ENCODE assay signal across 25 cellular contexts in the genomic region with DNA sequence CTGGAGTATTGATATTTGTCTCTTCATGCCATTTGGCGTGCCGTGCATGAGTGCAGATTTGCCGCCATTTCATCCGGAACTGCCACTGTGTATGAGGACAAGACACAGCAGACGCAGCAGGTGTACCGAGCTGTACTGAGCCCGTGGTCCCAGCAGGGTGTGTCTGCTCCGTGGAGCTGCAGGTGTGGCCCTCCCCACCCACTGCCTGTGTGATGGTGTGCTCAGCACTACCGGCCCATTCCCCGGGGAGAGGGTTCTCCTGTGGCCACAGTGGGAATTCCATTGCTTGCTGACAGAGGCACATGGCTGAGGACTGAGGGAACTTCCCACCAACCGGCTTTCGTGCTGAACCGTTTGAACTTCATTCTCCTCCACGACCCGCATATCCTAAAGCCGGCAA. TPM values are rescaled to one million over a fixed set of nuclear protein-coding genes. Genes with fewer than 3 reads are reported as not detected.
"Had no signal": no experiment of that assay in that cellular context is flagged by ENCODE, and none has a peak within 500 bp of the region (broad histone marks: within the 10 kb centered on the region; RNA-seq: fewer than 3 reads in every experiment).

No MANE protein-coding gene starts in this region.

- H3K4me2 ChIP-seq: neural progenitor cell had no signal

- H3K27me3 ChIP-seq: neural progenitor cell, pancreas, right lobe of liver, transverse colon had no signal

- H2AFZ ChIP-seq: neural progenitor cell had no signal

- H3K4me1 ChIP-seq: pancreas, prostate gland, right lobe of liver had no signal

- DNase-seq: cortex of kidney; dorsolateral prefrontal cortex; effector CD8-positive, alpha-beta T cell; gastrocnemius medialis; glutamatergic neuron; kidney; left cardiac atrium; left ventricle myocardium inferior; lower lobe of right lung; midbrain; occipital lobe; pancreas; right lobe of liver; spleen; stimulated activated CD4-positive, alpha-beta T cell treated with anti-CD3 and anti-CD28 coated beads, Interleukin-15, amount 100 ng/mL, for 24 hours; stimulated activated CD4-positive, alpha-beta T cell treated with anti-CD3 and anti-CD28 coated beads, Interleukin-1b, Interleukin-23, amount 100 ng/mL, for 48 hours; stimulated activated CD4-positive, alpha-beta T cell treated with anti-CD3 and anti-CD28 coated beads, Interleukin-4, amount 100 ng/mL, for 4 hours; stimulated activated naive CD4-positive, alpha-beta T cell; stomach; substantia nigra; transverse colon had no signal

- H3K9ac ChIP-seq: neural progenitor cell had no signal

- ATAC-seq: gastrocnemius medialis; left cardiac atrium; lower lobe of right lung; natural killer cell treated with Interleukin-12 subunit alpha and Interleukin-12 subunit beta and Interleukin-15 and Interleukin-18, amount 100 ng/mL, for 72 hours; pancreas; right lobe of liver had no signal

- H3K27ac ChIP-seq: dorsolateral prefrontal cortex, gastrocnemius medialis, left ventricle myocardium inferior, lower lobe of right lung, neural progenitor cell, pancreas, prostate gland, right lobe of liver, spleen, stomach, thoracic aorta, transverse colon had no signal

- H3K4me3 ChIP-seq: dorsolateral prefrontal cortex, gastrocnemius medialis, left ventricle myocardium inferior, lower lobe of right lung, neural progenitor cell, pancreas, prostate gland, right lobe of liver, spleen, stomach, thoracic aorta, transverse colon had no signal

- H3K36me3 ChIP-seq: gastrocnemius medialis, left ventricle myocardium inferior, lower lobe of right lung, neural progenitor cell, pancreas, prostate gland, right lobe of liver, stomach, thoracic aorta, transverse colon had no signal

- H3K9me3 ChIP-seq: gastrocnemius medialis, left ventricle myocardium inferior, lower lobe of right lung, pancreas, prostate gland, right lobe of liver, spleen, stomach, thoracic aorta, transverse colon had no signal

RNA-seq across cellular contexts. Expression of gene COL6A1, which starts 34.3 kb away (rescaled TPM):
- total RNA-seq: natural killer cell treated with Interleukin-12 subunit alpha and Interleukin-12 subunit beta and Interleukin-15 and Interleukin-18, amount 100 ng/mL, for 72 hours had no signal
